31 cellular contexts compared by ENCODE assay signal in the genomic region with DNA sequence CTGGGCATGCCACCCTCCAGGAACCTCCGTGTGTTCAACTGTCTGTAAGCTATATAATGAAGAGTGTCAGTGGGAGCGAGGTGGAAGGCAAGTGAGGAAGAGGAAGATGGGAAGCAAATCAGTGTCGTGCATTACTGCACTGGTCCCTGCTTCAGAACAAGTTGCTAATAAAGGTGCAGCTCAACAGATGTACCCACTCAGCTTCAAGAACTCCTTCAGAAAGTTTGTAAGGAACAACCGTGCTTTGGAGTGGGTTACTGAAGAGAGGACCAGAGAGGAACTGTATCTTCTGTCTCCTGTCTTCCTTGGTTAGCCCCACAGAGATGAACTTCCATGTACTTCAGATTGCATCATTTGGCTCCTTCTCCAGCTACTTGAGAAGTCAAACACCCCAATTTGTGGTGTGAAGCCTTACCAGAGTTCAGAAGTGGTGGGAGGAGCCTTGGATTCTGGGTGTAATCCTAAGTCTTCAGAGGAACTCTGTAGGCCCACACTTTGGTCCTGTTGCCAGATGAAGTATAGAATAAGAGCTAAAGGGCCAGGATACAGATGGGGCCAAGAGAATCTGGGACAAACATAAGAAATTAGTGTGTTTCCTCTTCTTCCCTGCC.
"Had no signal": no experiment of that assay in that cellular context is flagged by ENCODE, and none has a peak within 500 bp of the region (broad histone marks: within the 10 kb centered on the region; RNA-seq: fewer than 3 reads in every experiment).

No MANE protein-coding gene starts in this region.

- DNase-seq: hippocampal formation; kidney glomerular epithelial cell; left cardiac atrium; midbrain; mucosa of descending colon; naive thymus-derived CD8-positive, alpha-beta T cell; nucleus accumbens; pancreas; posterior cingulate gyrus; retina; right cardiac atrium; stimulated activated CD4-positive, alpha-beta T cell treated with anti-CD3 and anti-CD28 coated beads, Interleukin-12 subunit alpha, Interleukin-12 subunit beta, amount 100 ng/mL, for 4 hours; stimulated activated CD4-positive, alpha-beta T cell treated with anti-CD3 and anti-CD28 coated beads, Interleukin-15, amount 100 ng/mL, for 24 hours; stimulated activated CD4-positive, alpha-beta T cell treated with anti-CD3 and anti-CD28 coated beads, Interleukin-2, amount 100 ng/mL, for 24 hours; stimulated activated CD4-positive, alpha-beta T cell treated with anti-CD3 and anti-CD28 coated beads, Interleukin-4, amount 100 ng/mL, for 1 hour; stimulated activated naive B cell treated with anti-CD40 and anti-IgM and Interleukin-4, amounts not matched to agents 10 μg/mL and 1 μg/mL and 100 μg/mL, for 72 hours; stimulated activated naive CD8-positive, alpha-beta T cell treated with anti-CD3 and anti-CD28 coated beads, Interleukin-15, Interleukin-2, amounts not matched to agents 100 U/mL and 50 U/mL, for 24 hours; stomach; testis; thyroid gland; transverse colon; upper lobe of left lung had no signal

- H3K36me3 ChIP-seq: pancreas, prostate gland, stomach, thyroid gland, transverse colon, upper lobe of left lung had no signal

- H3K4me3 Mint-ChIP-seq: memory B cell; naive thymus-derived CD8-positive, alpha-beta T cell; nephron; neural crest cell; stimulated activated naive B cell treated with anti-CD40 and anti-IgM and Interleukin-4, amounts not matched to agents 10 μg/mL and 1 μg/mL and 100 μg/mL, for 72 hours had no signal

- ATAC-seq: left cardiac atrium; left lobe of liver; naive thymus-derived CD8-positive, alpha-beta T cell; pancreas; right cardiac atrium; sciatic nerve; stimulated activated naive B cell treated with anti-CD40 and anti-IgM and Interleukin-4, amounts not matched to agents 10 μg/mL and 1 μg/mL and 100 μg/mL, for 72 hours; stimulated activated naive CD8-positive, alpha-beta T cell treated with anti-CD3 and anti-CD28 coated beads, Interleukin-15, Interleukin-2, amounts not matched to agents 100 U/mL and 50 U/mL, for 24 hours had no signal

- H3K4me3 ChIP-seq: mucosa of descending colon, pancreas, prostate gland, skin epidermis, stomach, testis, thyroid gland, transverse colon, upper lobe of left lung had no signal

- H3K27ac Mint-ChIP-seq: memory B cell; naive thymus-derived CD8-positive, alpha-beta T cell; nephron; stimulated activated naive B cell treated with anti-CD40 and anti-IgM and Interleukin-4, amounts not matched to agents 10 μg/mL and 1 μg/mL and 100 μg/mL, for 72 hours had no signal

- H3K4me1 ChIP-seq: pancreas, prostate gland, stomach, testis, thyroid gland, upper lobe of left lung had no signal

- H3K27me3 ChIP-seq: pancreas, stomach, testis, thyroid gland, transverse colon, upper lobe of left lung had no signal

- H3K36me3 Mint-ChIP-seq: memory B cell; naive thymus-derived CD8-positive, alpha-beta T cell; stimulated activated naive B cell treated with anti-CD40 and anti-IgM and Interleukin-4, amounts not matched to agents 10 μg/mL and 1 μg/mL and 100 μg/mL, for 72 hours had no signal

- H3K27me3 Mint-ChIP-seq: stimulated activated naive B cell treated with anti-CD40 and anti-IgM and Interleukin-4, amounts not matched to agents 10 μg/mL and 1 μg/mL and 100 μg/mL, for 72 hours had no signal

- H3K4me1 Mint-ChIP-seq: memory B cell; naive thymus-derived CD8-positive, alpha-beta T cell; nephron; stimulated activated naive B cell treated with anti-CD40 and anti-IgM and Interleukin-4, amounts not matched to agents 10 μg/mL and 1 μg/mL and 100 μg/mL, for 72 hours had no signal

- H3K9me3 ChIP-seq: mucosa of descending colon, pancreas, prostate gland, stomach, testis, thyroid gland, transverse colon, upper lobe of left lung had no signal

- H3K27ac ChIP-seq: pancreas, prostate gland, skin epidermis, stomach, testis, thyroid gland, transverse colon, upper lobe of left lung had no signal

- FAIRE-seq: keratinocyte, pancreas, urothelium cell line had no signal
